In genomic region chr4:103318327-103318726, GRCh38 we compare ENCODE assay signal across 1 cellular context.
TF ChIP-seq lines count a peak whose summit lies in the region.

No MANE protein-coding gene starts in this region.

TF ChIP-seq in HepG2, 621 proteins besides CTCF, POLR2A, EP300 and RAD21:
- TF ChIP-seq PCBP2 (optimal IDR thresholded peaks at IDR 0.05; ENCODE audit: low read depth, low read length, poor library complexity, severe bottlenecking) = no peak
- TF ChIP-seq NKX3-1 (CRISPR knock-in tag; IDR thresholded peaks at IDR 0.05) = no peak
- no peak for TF ChIP-seq ZNF484 (CRISPR knock-in tag; IDR thresholded peaks at IDR 0.05; ENCODE audit: borderline replicate concordance, low read depth)
- TF ChIP-seq CREM (IDR thresholded peaks at IDR 0.05) = no peak
- TF ChIP-seq CREM (CRISPR knock-in tag; IDR thresholded peaks at IDR 0.05) = no peak
- TF ChIP-seq ZNF777 (CRISPR knock-in tag; IDR thresholded peaks at IDR 0.05) = no peak
- no peak for TF ChIP-seq ZNF431 (CRISPR knock-in tag; IDR thresholded peaks at IDR 0.05; ENCODE audit: borderline replicate concordance, low read depth)
- TF ChIP-seq ZFX (CRISPR knock-in tag; IDR thresholded peaks at IDR 0.05; ENCODE audit: low read depth) = no peak
- no peak for TF ChIP-seq PTBP1 (IDR thresholded peaks at IDR 0.05; ENCODE audit: low read depth, low read length, poor library complexity, severe bottlenecking)
- TF ChIP-seq ZNF260 (CRISPR knock-in tag; IDR thresholded peaks at IDR 0.05; ENCODE audit: borderline replicate concordance, low read depth) = no peak
- TF ChIP-seq NR1H2 (CRISPR knock-in tag; IDR thresholded peaks at IDR 0.05; ENCODE audit: borderline replicate concordance, low read depth) = no peak
- no peak for TF ChIP-seq ZNF3 (CRISPR knock-in tag; IDR thresholded peaks at IDR 0.05)
- TF ChIP-seq AHR (CRISPR knock-in tag; IDR thresholded peaks at IDR 0.05) = no peak
- TF ChIP-seq HMGA1 (CRISPR knock-in tag; conservative IDR thresholded peaks at IDR 0.05) = no peak
- TF ChIP-seq ZC3H13 (CRISPR knock-in tag; IDR thresholded peaks at IDR 0.05) = no peak
- TF ChIP-seq DMTF1 (CRISPR knock-in tag; IDR thresholded peaks at IDR 0.05) = no peak
- no peak for TF ChIP-seq ZNF333 (CRISPR knock-in tag; IDR thresholded peaks at IDR 0.05; ENCODE audit: borderline replicate concordance)
- no peak for TF ChIP-seq HNRNPH1 (optimal IDR thresholded peaks at IDR 0.05; ENCODE audit: low read depth, low read length)
- TF ChIP-seq ZNF660 (CRISPR knock-in tag; IDR thresholded peaks at IDR 0.05; ENCODE audit: borderline replicate concordance, low read depth) = no peak
- no peak for TF ChIP-seq ZNF740 (CRISPR knock-in tag; IDR thresholded peaks at IDR 0.05)
- TF ChIP-seq YEATS4 (CRISPR knock-in tag; IDR thresholded peaks at IDR 0.05; ENCODE audit: borderline replicate concordance) = no peak
